In the genomic region with DNA sequence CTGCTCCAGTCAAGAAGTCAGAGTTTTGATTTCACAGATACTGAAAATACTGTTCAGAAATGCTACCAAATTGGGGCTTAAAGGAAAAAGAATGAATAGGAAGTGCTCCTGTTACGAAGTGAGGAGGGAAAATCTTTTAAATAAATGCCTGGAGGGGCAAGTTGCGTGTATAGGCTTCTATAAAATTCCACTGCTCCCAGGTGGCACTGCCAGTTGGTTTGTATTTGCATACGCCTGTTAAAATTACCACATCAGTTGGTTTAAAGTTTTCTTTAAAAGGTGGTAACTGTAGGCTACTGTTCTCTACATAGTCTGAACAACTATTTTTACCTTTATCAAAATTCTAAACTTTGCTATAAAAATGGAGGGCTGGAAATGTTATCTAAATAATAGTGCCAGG, we compare ENCODE assay signal across 14 cellular contexts.
"Had no signal": no experiment of that assay in that cellular context is flagged by ENCODE, and none has a peak within 500 bp of the region (broad histone marks: within the 10 kb centered on the region; RNA-seq: fewer than 3 reads in every experiment).

No MANE protein-coding gene starts in this region.

- H3K4me3 ChIP-seq: heart right ventricle, lower lobe of right lung, right lobe of liver had no signal

- DNase-seq: activated CD4-positive, alpha-beta T cell treated with anti-CD3 and anti-CD28 coated beads, Interleukin-2, amount 50 U/mL, for 1 hour; activated CD8-positive, alpha-beta memory T cell treated with anti-CD3 and anti-CD28 coated beads for 24 hours; activated naive CD4-positive, alpha-beta T cell treated with Interleukin-2 at 50 U/mL for 16 hours; anterior cingulate cortex; brain microvascular endothelial cell; heart right ventricle; left cardiac atrium; lower lobe of right lung; midbrain; right lobe of liver had no signal

- H3K4me3 Mint-ChIP-seq: neural crest cell; stimulated activated naive CD8-positive, alpha-beta T cell treated with anti-CD3 and anti-CD28 coated beads, Interleukin-15, Interleukin-2, amounts not matched to agents 100 ng/mL and 50 ng/mL, for 24 hours; type B pancreatic cell had no signal

- H3K36me3 ChIP-seq: heart right ventricle, lower lobe of right lung, right lobe of liver had no signal

- H3K27me3 Mint-ChIP-seq: stimulated activated naive CD8-positive, alpha-beta T cell treated with anti-CD3 and anti-CD28 coated beads, Interleukin-15, Interleukin-2, amounts not matched to agents 100 ng/mL and 50 ng/mL, for 24 hours; type B pancreatic cell had no signal

- H3K27ac ChIP-seq: brain microvascular endothelial cell, heart right ventricle, lower lobe of right lung, right lobe of liver had no signal

- H3K27ac Mint-ChIP-seq: stimulated activated naive CD8-positive, alpha-beta T cell treated with anti-CD3 and anti-CD28 coated beads, Interleukin-15, Interleukin-2, amounts not matched to agents 100 ng/mL and 50 ng/mL, for 24 hours; type B pancreatic cell had no signal

- H3K27me3 ChIP-seq: brain microvascular endothelial cell, heart right ventricle, right lobe of liver had no signal

- H3K4me1 Mint-ChIP-seq: neural crest cell had no signal

- H3K9me3 ChIP-seq: heart right ventricle, lower lobe of right lung, right lobe of liver had no signal

- H3K4me1 ChIP-seq: lower lobe of right lung, right lobe of liver had no signal

- H3K36me3 Mint-ChIP-seq: type B pancreatic cell had no signal

- H3K9me3 Mint-ChIP-seq: neural crest cell; stimulated activated naive CD8-positive, alpha-beta T cell treated with anti-CD3 and anti-CD28 coated beads, Interleukin-15, Interleukin-2, amounts not matched to agents 100 ng/mL and 50 ng/mL, for 24 hours; type B pancreatic cell had no signal

- FAIRE-seq: frontal cortex had no signal
